13 cellular contexts compared by ENCODE assay signal in genomic region chr20:48747840-48748416, GRCh38.
A peak's percentile ranks its signal among the peaks of the same experiment; 100 is the strongest.
DNase-seq lines count a peak whose midpoint lies in the region; ATAC-seq and TF ChIP-seq lines count a peak whose summit lies in the region.
"Had no signal": no experiment of that assay in that cellular context is flagged by ENCODE, and none has a peak within 500 bp of the region (broad histone marks: within the 10 kb centered on the region; RNA-seq: fewer than 3 reads in every experiment).

No MANE protein-coding gene starts in this region.

- no peak overlapping the region for H3K4me3 ChIP-seq in colonic mucosa
- H3K4me3 ChIP-seq: lower lobe of right lung, upper lobe of left lung had no signal

- no peak for DNase-seq in T-helper 1 cell
- no peak for DNase-seq in natural killer cell
- DNase-seq in DMS79 (lab: John Stamatoyannopoulos, UW) = no peak
- DNase-seq in colonic mucosa = no peak
- DNase-seq in LoVo (ENCODE audit: low spot score) = no peak
- DNase-seq: lower lobe of right lung, SHP77 had no signal

- no peaks in the 10 kb centered on the region for H3K9me3 Mint-ChIP-seq in T-helper 1 cell treated with Interleukin-12 subunit alpha and Interleukin-12 subunit beta and Interleukin-4 antibody, amounts not matched to agents 30 μg/mL and 1 μg/mL, for 36 hours
- H3K9me3 Mint-ChIP-seq in natural killer cell = no peaks in the 10 kb centered on the region

- no peak for ATAC-seq in natural killer cell
- ATAC-seq: lower lobe of right lung had no signal

- H3K9me3 ChIP-seq in KOPT-K1 (ENCODE audit: insufficient read depth, low read length, poor library complexity, severe bottlenecking) (no peaks in the 10 kb centered on the region), colonic mucosa (no peaks in the 10 kb centered on the region)
- H3K9me3 ChIP-seq: lower lobe of right lung, upper lobe of left lung had no signal

- TF ChIP-seq CTCF in natural killer cell (IDR thresholded peaks at IDR 0.05) = no peak
- no peak for TF ChIP-seq CTCF in colonic mucosa (IDR thresholded peaks at IDR 0.05)

- H3K4me1 ChIP-seq in colonic mucosa = no peaks in the 10 kb centered on the region

- H3K9ac ChIP-seq in colonic mucosa (ENCODE audit: low read depth in 2 of 2, low read length in 2 of 2) = no peak overlapping the region
- H3K9ac ChIP-seq: parathyroid adenoma had no signal

- H3K27me3 ChIP-seq in colonic mucosa = no peaks in the 10 kb centered on the region
- H3K27me3 ChIP-seq: upper lobe of left lung had no signal

- H3K27ac ChIP-seq in KOPT-K1 (ENCODE audit: low read depth, low read length, poor library complexity, severe bottlenecking) (peak overlapping the region; percentile 47), angular gyrus (ENCODE audit: low read depth, low read length) (peak overlapping the region; percentile 96), colonic mucosa (no peak overlapping the region)
- H3K27ac ChIP-seq: lower lobe of right lung, parathyroid adenoma, VCaP had no signal

- intact Hi-C loops in natural killer cell (cut with micrococcal nuclease) (no loop called here), colonic mucosa (cut with DNase I) (no loop called here)

- peaks cover 46% of the 10 kb centered on the region for H3K36me3 Mint-ChIP-seq in T-helper 1 cell treated with Interleukin-12 subunit alpha and Interleukin-12 subunit beta and Interleukin-4 antibody, amounts not matched to agents 30 μg/mL and 1 μg/mL, for 36 hours (ENCODE audit: low read depth)
- peaks cover 12% of the 10 kb centered on the region for H3K36me3 Mint-ChIP-seq in natural killer cell

- peak overlapping the region; percentile 28 for H3K27ac Mint-ChIP-seq in T-helper 1 cell treated with Interleukin-12 subunit alpha and Interleukin-12 subunit beta and Interleukin-4 antibody, amounts not matched to agents 30 μg/mL and 1 μg/mL, for 36 hours
- peak overlapping the region in 1 of 2 donors; percentile 95 for H3K27ac Mint-ChIP-seq in natural killer cell

- H3K4me3 Mint-ChIP-seq in T-helper 1 cell treated with Interleukin-12 subunit alpha and Interleukin-12 subunit beta and Interleukin-4 antibody, amounts not matched to agents 30 μg/mL and 1 μg/mL, for 36 hours = no peak overlapping the region
- H3K4me3 Mint-ChIP-seq in natural killer cell = peak overlapping the region; percentile 69

- H3K36me3 ChIP-seq in KOPT-K1 (ENCODE audit: insufficient read depth, low read length) = peaks cover 20% of the 10 kb centered on the region; the same call in 1 of the 2 replicates
- H3K36me3 ChIP-seq in colonic mucosa = no peaks in the 10 kb centered on the region

- no peaks in the 10 kb centered on the region for H3K27me3 Mint-ChIP-seq in T-helper 1 cell treated with Interleukin-12 subunit alpha and Interleukin-12 subunit beta and Interleukin-4 antibody, amounts not matched to agents 30 μg/mL and 1 μg/mL, for 36 hours (ENCODE audit: low read depth)
- H3K27me3 Mint-ChIP-seq in natural killer cell (ENCODE audit: low read depth in 2 of 2) = no peaks in the 10 kb centered on the region

- H3K4me1 Mint-ChIP-seq in T-helper 1 cell treated with Interleukin-12 subunit alpha and Interleukin-12 subunit beta and Interleukin-4 antibody, amounts not matched to agents 30 μg/mL and 1 μg/mL, for 36 hours (ENCODE audit: low read depth) = peaks cover 49% of the 10 kb centered on the region
- H3K4me1 Mint-ChIP-seq in natural killer cell = peaks cover 74 to 75% of the 10 kb centered on the region in 2 donors
